In genomic region chr3:56683122-56683817, GRCh38 we compare ENCODE assay signal across 8 cellular contexts. TPM values are rescaled to one million over a fixed set of nuclear protein-coding genes. Genes with fewer than 3 reads are reported as not detected.
DNase-seq lines count a peak whose midpoint lies in the region; ATAC-seq and TF ChIP-seq lines count a peak whose summit lies in the region.

TASOR (minus strand) TSS chr3:56683265; CDS start chr3:56683006, 259 bp downstream.

- peak within 1 kb of the TSS; percentile 99 to 100 for H3K27ac ChIP-seq in left lung

- no peak for TF ChIP-seq CTCF in AG04449 (IDR thresholded peaks at IDR 0.05; ENCODE audit: insufficient read depth, low read length, missing control alignments)
- no peak for TF ChIP-seq CTCF in left lung (IDR thresholded peaks at IDR 0.05)

- ATAC-seq in GM18519 (IDR thresholded peaks at IDR 0.05; ENCODE audit: low FRiP score, unreplicated experiment): peak; percentile 42
- ATAC-seq in HG03045 (IDR thresholded peaks at IDR 0.05; ENCODE audit: unreplicated experiment): peak; percentile 78
- peak; percentile 96 for ATAC-seq in left lung

- no peak for DNase-seq in AG04449 (ENCODE audit: low read depth, low spot score)
- DNase-seq in NCI-H446 treated with DMSO at 0.1 percent for 48 hours (lab: John Stamatoyannopoulos, UW): peak; percentile 43
- DNase-seq in activated CD4-positive, alpha-beta T cell treated with anti-CD3 and anti-CD28 coated beads, Interleukin-2, amount 50 U/mL, for 24 hours (ENCODE audit: low read depth in 1 of 2, low spot score in 1 of 2): peak; percentile 75 to 76
- DNase-seq in dedifferentiated amniotic fluid mesenchymal stem cell (ENCODE audit: extremely low spot score): peak; percentile 45
- DNase-seq in left lung: peak; percentile 86 to 95
- DNase-seq in stimulated activated CD4-positive, alpha-beta T cell treated with anti-CD3 and anti-CD28 coated beads, Interleukin-2, amount 100 ng/mL, for 4 hours (ENCODE audit: low read depth): peak; percentile 82

- H3K4me1 ChIP-seq in left lung: peaks cover 18 to 41% of the 10 kb centered on the region in 2 donors

- H3K9me3 ChIP-seq in left lung: peaks cover 3 to 5% of the 10 kb centered on the region in 2 donors

- H3K36me3 ChIP-seq in left lung: peaks cover 0 to 3% of the 10 kb centered on the region in 2 donors

- no peaks in the 10 kb centered on the region for H3K27me3 ChIP-seq in left lung

- POLR2A ChIA-PET in AG04449 (lab: Yijun Ruan, JAX): interaction anchor here (1.0 kb wide), 1 partner anchor 9 kb away, joined by 6 read pairs; no protein-coding TSS in a partner anchor

- peak within 1 kb of the TSS; percentile 82 for H3K4me3 ChIP-seq in AG04449 (ENCODE audit: low read depth, low read length)
- peak within 1 kb of the TSS; percentile 71 to 88 for H3K4me3 ChIP-seq in left lung

- intact Hi-C loops in left lung (cut with DNase I): no loop called here

- CTCF ChIA-PET in AG04449 (lab: Yijun Ruan, JAX): interaction anchor here (0.9 to 1.0 kb wide), 2 partner anchors 19 to 305 kb away, joined by 4 read pairs; no protein-coding TSS in a partner anchor

RNA-seq across cellular contexts. Expression of gene TASOR, which starts in this region (rescaled TPM):
- total RNA-seq in left lung: 10 to 100 TPM; 61.8 to 70.1 TPM

Comparison
In these comparisons a context has a peak if more than half of its experiments do, and no peak if none do; other contexts are left out.
1. ATAC-seq: peak in every context shown above with its lines; median percentile 96 in left lung; 78 in HG03045; 42 in GM18519.